Comparison of ENCODE assay signal across 21 cellular contexts in genomic region chr18:3867252-3867651, GRCh38.
"Had no signal": no experiment of that assay in that cellular context is flagged by ENCODE, and none has a peak within 500 bp of the region (broad histone marks: within the 10 kb centered on the region; RNA-seq: fewer than 3 reads in every experiment).

No MANE protein-coding gene starts in this region.

- H3K4me1 ChIP-seq: breast epithelium, left ventricle myocardium inferior, parathyroid adenoma, transverse colon had no signal

- H3K27me3 ChIP-seq: breast epithelium, heart right ventricle, transverse colon had no signal

- DNase-seq: activated CD4-positive, alpha-beta T cell treated with anti-CD3 and anti-CD28 coated beads for 1 hour; activated gamma-delta T cell treated with Interleukin-2 at 50 U/mL for 16 hours; activated T-cell treated with anti-CD3 and anti-CD28 coated beads, Interleukin-2, amount 50 U/mL, for 1 hour; cerebellar nuclear complex; heart right ventricle; left ventricle myocardium inferior; midbrain; right cardiac atrium; small intestine; stimulated activated CD4-positive, alpha-beta T cell treated with anti-CD3 and anti-CD28 coated beads, Interleukin-2, amount 100 ng/mL, for 24 hours; stimulated activated naive CD8-positive, alpha-beta T cell treated with anti-CD3 and anti-CD28 coated beads, Interleukin-15, amount 100 ng/mL, for 72 hours; T-cell; transverse colon; WERI-Rb-1 had no signal

- H3K27ac ChIP-seq: coronary artery, left ventricle myocardium inferior, parathyroid adenoma, transverse colon, WERI-Rb-1 had no signal

- H3K36me3 Mint-ChIP-seq: activated naive CD4-positive, alpha-beta T cell treated with anti-CD3 and anti-CD28 coated beads, Interleukin-2, amount 50 U/mL, for 24 hours; natural killer cell treated with Interleukin-12 subunit alpha and Interleukin-12 subunit beta and Interleukin-15 and Interleukin-18, amount 100 ng/mL, for 72 hours; stimulated activated effector memory CD8-positive, alpha-beta T cell treated with anti-CD3 and anti-CD28 coated beads, Interleukin-12 subunit alpha, Interleukin-12 subunit beta, amount 100 ng/mL, for 72 hours; T-cell had no signal

- H3K4me3 Mint-ChIP-seq: activated naive CD4-positive, alpha-beta T cell treated with anti-CD3 and anti-CD28 coated beads, Interleukin-2, amount 50 U/mL, for 24 hours; natural killer cell treated with Interleukin-12 subunit alpha and Interleukin-12 subunit beta and Interleukin-15 and Interleukin-18, amount 100 ng/mL, for 72 hours; stimulated activated effector memory CD8-positive, alpha-beta T cell treated with anti-CD3 and anti-CD28 coated beads, Interleukin-12 subunit alpha, Interleukin-12 subunit beta, amount 100 ng/mL, for 72 hours; stimulated activated naive CD8-positive, alpha-beta T cell treated with anti-CD3 and anti-CD28 coated beads, Interleukin-15, amount 100 ng/mL, for 72 hours; T-cell; T-helper 2 cell treated with Interferon-gamma antibody and Interleukin-4, amounts not matched to agents 5 μg/mL and 100 μg/mL, for 36 hours had no signal

- H3K36me3 ChIP-seq: breast epithelium, heart right ventricle, left ventricle myocardium inferior, transverse colon, WERI-Rb-1 had no signal

- H3K9me3 ChIP-seq: breast epithelium, heart right ventricle, left ventricle myocardium inferior, transverse colon had no signal

- H3K27ac Mint-ChIP-seq: activated naive CD4-positive, alpha-beta T cell treated with anti-CD3 and anti-CD28 coated beads, Interleukin-2, amount 50 U/mL, for 24 hours; natural killer cell treated with Interleukin-12 subunit alpha and Interleukin-12 subunit beta and Interleukin-15 and Interleukin-18, amount 100 ng/mL, for 72 hours; stimulated activated effector memory CD8-positive, alpha-beta T cell treated with anti-CD3 and anti-CD28 coated beads, Interleukin-12 subunit alpha, Interleukin-12 subunit beta, amount 100 ng/mL, for 72 hours; stimulated activated naive CD8-positive, alpha-beta T cell treated with anti-CD3 and anti-CD28 coated beads, Interleukin-15, amount 100 ng/mL, for 72 hours; T-cell; T-helper 2 cell treated with Interferon-gamma antibody and Interleukin-4, amounts not matched to agents 5 μg/mL and 100 μg/mL, for 36 hours had no signal

- H3K79me2 ChIP-seq: parathyroid adenoma had no signal

- ATAC-seq: natural killer cell treated with Interleukin-12 subunit alpha and Interleukin-12 subunit beta and Interleukin-15 and Interleukin-18, amount 100 ng/mL, for 72 hours; right cardiac atrium; stimulated activated effector memory CD8-positive, alpha-beta T cell treated with anti-CD3 and anti-CD28 coated beads, Interleukin-12 subunit alpha, Interleukin-12 subunit beta, amount 100 ng/mL, for 72 hours; stimulated activated naive CD8-positive, alpha-beta T cell treated with anti-CD3 and anti-CD28 coated beads, Interleukin-15, amount 100 ng/mL, for 72 hours; T-cell had no signal

- H3K4me1 Mint-ChIP-seq: activated naive CD4-positive, alpha-beta T cell treated with anti-CD3 and anti-CD28 coated beads, Interleukin-2, amount 50 U/mL, for 24 hours; stimulated activated effector memory CD8-positive, alpha-beta T cell treated with anti-CD3 and anti-CD28 coated beads, Interleukin-12 subunit alpha, Interleukin-12 subunit beta, amount 100 ng/mL, for 72 hours; stimulated activated naive CD8-positive, alpha-beta T cell treated with anti-CD3 and anti-CD28 coated beads, Interleukin-15, amount 100 ng/mL, for 72 hours; T-cell had no signal

- H3K9me3 Mint-ChIP-seq: activated naive CD4-positive, alpha-beta T cell treated with anti-CD3 and anti-CD28 coated beads, Interleukin-2, amount 50 U/mL, for 24 hours; natural killer cell treated with Interleukin-12 subunit alpha and Interleukin-12 subunit beta and Interleukin-15 and Interleukin-18, amount 100 ng/mL, for 72 hours; stimulated activated effector memory CD8-positive, alpha-beta T cell treated with anti-CD3 and anti-CD28 coated beads, Interleukin-12 subunit alpha, Interleukin-12 subunit beta, amount 100 ng/mL, for 72 hours; stimulated activated naive CD8-positive, alpha-beta T cell treated with anti-CD3 and anti-CD28 coated beads, Interleukin-15, amount 100 ng/mL, for 72 hours; T-cell; T-helper 2 cell treated with Interferon-gamma antibody and Interleukin-4, amounts not matched to agents 5 μg/mL and 100 μg/mL, for 36 hours had no signal

- H3K9ac ChIP-seq: parathyroid adenoma had no signal

- H3K4me3 ChIP-seq: breast epithelium, coronary artery, heart right ventricle, left ventricle myocardium inferior, transverse colon had no signal
